23 cellular contexts compared by ENCODE assay signal in genomic region chr9:82209797-82210470, GRCh38.
DNase-seq lines count a peak whose midpoint lies in the region; ATAC-seq and TF ChIP-seq lines count a peak whose summit lies in the region.
"Had no signal": no experiment of that assay in that cellular context is flagged by ENCODE, and none has a peak within 500 bp of the region (broad histone marks: within the 10 kb centered on the region; RNA-seq: fewer than 3 reads in every experiment).

No MANE protein-coding gene starts in this region.

- no peaks in the 10 kb centered on the region for H3K27me3 ChIP-seq in upper lobe of right lung
- no peaks in the 10 kb centered on the region for H3K27me3 ChIP-seq in right atrium auricular region
- no peaks in the 10 kb centered on the region for H3K27me3 ChIP-seq in SJCRH30
- H3K27me3 ChIP-seq: BLaER1, MG63 had no signal

- TF ChIP-seq CTCF in upper lobe of right lung (IDR thresholded peaks at IDR 0.05) = no peak
- no peak for TF ChIP-seq CTCF in right atrium auricular region (IDR thresholded peaks at IDR 0.05)

- H3K27ac ChIP-seq in upper lobe of right lung (no peak overlapping the region), right atrium auricular region (no peak overlapping the region), SJCRH30 (no peak overlapping the region)
- H3K27ac ChIP-seq: BLaER1, lower lobe of right lung had no signal

- DNase-seq in EH (ENCODE audit: low read depth) (peak; percentile 7), RPMI8226 (peak; percentile 67), upper lobe of right lung (no peak), right atrium auricular region (ENCODE audit: low spot score) (no peak), SJCRH30 (no peak)
- DNase-seq in stimulated activated naive CD4-positive, alpha-beta T cell treated with Interleukin-2 at 50 U/mL for 16 hours (lab: John Stamatoyannopoulos, UW) = no peak
- DNase-seq: activated naive CD8-positive, alpha-beta T cell treated with anti-CD3 and anti-CD28 coated beads for 36 hours; cortex of kidney; hippocampal formation; islet precursor cell; lower lobe of right lung; MG63; NCI-H2171 treated with DMSO at 0.1 percent for 48 hours; NCI-H748 treated with DMSO at 0.1 percent for 48 hours; retina; SK-N-SH; T-helper 9 cell had no signal

- H3K4me3 ChIP-seq in upper lobe of right lung = no peak overlapping the region
- H3K4me3 ChIP-seq in right atrium auricular region = no peak overlapping the region
- no peak overlapping the region for H3K4me3 ChIP-seq in SJCRH30
- H3K4me3 ChIP-seq: BLaER1, lower lobe of right lung, MG63 had no signal

- ATAC-seq in GM21360 (IDR thresholded peaks at IDR 0.05; ENCODE audit: unreplicated experiment) (peak; percentile 79), HG03342 (IDR thresholded peaks at IDR 0.05; ENCODE audit: unreplicated experiment) (peak; percentile 49), upper lobe of right lung (no peak)
- ATAC-seq: activated CD4-positive, CD25-positive, alpha-beta regulatory T cell treated with anti-CD3 and anti-CD28 coated beads, Interleukin-2, amount 50 U/mL, for 24 hours; HCT116; lower lobe of right lung; Panc1 had no signal

- H3K36me3 ChIP-seq in upper lobe of right lung (no peaks in the 10 kb centered on the region), right atrium auricular region (no peaks in the 10 kb centered on the region), SJCRH30 (no peaks in the 10 kb centered on the region)
- H3K36me3 ChIP-seq: BLaER1, lower lobe of right lung, MG63 had no signal

- intact Hi-C loops in upper lobe of right lung (cut with DNase I) = no loop called here

- H3K9me3 ChIP-seq in upper lobe of right lung = no peaks in the 10 kb centered on the region
- peaks cover 0 to 17% of the 10 kb centered on the region in 2 donors for H3K9me3 ChIP-seq in right atrium auricular region
- no peaks in the 10 kb centered on the region for H3K9me3 ChIP-seq in SJCRH30 (replicated peaks)
- H3K9me3 ChIP-seq: BLaER1, lower lobe of right lung, MG63, SK-N-SH had no signal

- H3K4me1 ChIP-seq in upper lobe of right lung (no peaks in the 10 kb centered on the region), right atrium auricular region (no peaks in the 10 kb centered on the region), SJCRH30 (no peaks in the 10 kb centered on the region)
- H3K4me1 ChIP-seq: BLaER1, lower lobe of right lung had no signal

Comparison
In these comparisons a context has a peak if more than half of its experiments do, and no peak if none do; other contexts are left out.
1. DNase-seq: peak in EH (single experiment) and RPMI8226 (single experiment); none in upper lobe of right lung (single experiment), stimulated activated naive CD4-positive, alpha-beta T cell treated with Interleukin-2 at 50 U/mL for 16 hours (single experiment), right atrium auricular region (single experiment) and SJCRH30 (0 of 2).